39 cellular contexts compared by ENCODE assay signal in genomic region chr5:120298981-120299380, GRCh38.
"Had no signal": no experiment of that assay in that cellular context is flagged by ENCODE, and none has a peak within 500 bp of the region (broad histone marks: within the 10 kb centered on the region; RNA-seq: fewer than 3 reads in every experiment).

No MANE protein-coding gene starts in this region.

- H3K4me3 ChIP-seq: ascending aorta, cardiac muscle cell, MG63, SJSA1 had no signal

- ATAC-seq: activated T-helper 17 cell treated with anti-CD3 and anti-CD28 coated beads, Interleukin-2, amount 50 U/mL, for 72 hours; Panc1 had no signal

- H3K27me3 ChIP-seq: ascending aorta, cardiac muscle cell, MG63, SJSA1 had no signal

- H3K27me3 Mint-ChIP-seq: activated B cell treated with CpG ODN at 0.5 μM for 24 hours; activated CD4-positive, alpha-beta memory T cell treated with anti-CD3 and anti-CD28 coated beads for 36 hours; activated naive CD8-positive, alpha-beta T cell treated with anti-CD3 and anti-CD28 coated beads for 36 hours; activated T-helper 17 cell treated with anti-CD3 and anti-CD28 coated beads, Interleukin-2, amount 50 U/mL, for 72 hours; central memory CD8-positive, alpha-beta T cell had no signal

- H3K27ac ChIP-seq: cardiac muscle cell, SJSA1, VCaP had no signal

- H3K9me3 ChIP-seq: ascending aorta, MG63, SJSA1 had no signal

- H3K36me3 Mint-ChIP-seq: activated CD4-positive, alpha-beta memory T cell treated with anti-CD3 and anti-CD28 coated beads for 36 hours; activated naive CD8-positive, alpha-beta T cell treated with anti-CD3 and anti-CD28 coated beads for 36 hours had no signal

- H3K4me1 ChIP-seq: ascending aorta had no signal

- DNase-seq: activated B cell treated with CpG ODN at 0.5 μM for 24 hours; activated CD4-positive, alpha-beta memory T cell treated with anti-CD3 and anti-CD28 coated beads for 36 hours; activated CD4-positive, alpha-beta T cell treated with anti-CD3 and anti-CD28 coated beads for 4 hours; activated CD4-positive, alpha-beta T cell treated with anti-CD3 and anti-CD28 coated beads, Interleukin-2, amount 50 U/mL, for 1 hour; activated CD4-positive, CD25-positive, alpha-beta regulatory T cell treated with anti-CD3 and anti-CD28 coated beads, Interleukin-2, amount 50 U/mL, for 72 hours; activated CD8-positive, alpha-beta memory T cell treated with anti-CD3 and anti-CD28 coated beads, Interleukin-2, amount 50 U/mL, for 4 hours; activated effector memory CD4-positive, alpha-beta T cell treated with anti-CD3 and anti-CD28 coated beads, Interleukin-2, amount 50 U/mL, for 16 hours; activated naive CD4-positive, alpha-beta T cell; activated naive CD4-positive, alpha-beta T cell treated with anti-CD3 and anti-CD28 coated beads, Interleukin-2, amount 50 U/mL, for 16 hours; activated naive CD8-positive, alpha-beta T cell treated with anti-CD3 and anti-CD28 coated beads for 36 hours; activated T-cell treated with anti-CD3 and anti-CD28 coated beads, Interleukin-2, amount 50 U/mL, for 48 hours; amygdala; Karpas-422; KBM-7; MG63; NCI-H1092; NCI-H1417; NCI-H146; NCI-H187; NCI-H2029 treated with DMSO at 0.1 percent for 48 hours; NCI-H2107; NCI-H2171; NCI-H510A; NCI-H526; NCI-H748 treated with DMSO at 0.1 percent for 48 hours; NK-92 treated with Interleukin-12 subunit alpha and Interleukin-12 subunit beta, amount 100 ng/mL, for 24 hours; RPMI8226; SHP77 treated with DMSO at 0.1 percent for 48 hours; SW 1271; T-helper 1 cell; T-helper 2 cell; T-helper 9 cell had no signal

- H3K4me3 Mint-ChIP-seq: activated B cell treated with CpG ODN at 0.5 μM for 24 hours; activated CD4-positive, alpha-beta memory T cell treated with anti-CD3 and anti-CD28 coated beads for 36 hours; activated naive CD8-positive, alpha-beta T cell treated with anti-CD3 and anti-CD28 coated beads for 36 hours; activated T-helper 17 cell treated with anti-CD3 and anti-CD28 coated beads, Interleukin-2, amount 50 U/mL, for 72 hours; central memory CD8-positive, alpha-beta T cell had no signal

- H3K27ac Mint-ChIP-seq: activated B cell treated with CpG ODN at 0.5 μM for 24 hours; activated CD4-positive, alpha-beta memory T cell treated with anti-CD3 and anti-CD28 coated beads for 36 hours; activated naive CD8-positive, alpha-beta T cell treated with anti-CD3 and anti-CD28 coated beads for 36 hours; activated T-helper 17 cell treated with anti-CD3 and anti-CD28 coated beads, Interleukin-2, amount 50 U/mL, for 72 hours had no signal

- H3K36me3 ChIP-seq: ascending aorta, cardiac muscle cell, MG63, SJSA1 had no signal

- H3K4me1 Mint-ChIP-seq: activated B cell treated with CpG ODN at 0.5 μM for 24 hours; activated naive CD8-positive, alpha-beta T cell treated with anti-CD3 and anti-CD28 coated beads for 36 hours; activated T-helper 17 cell treated with anti-CD3 and anti-CD28 coated beads, Interleukin-2, amount 50 U/mL, for 72 hours; central memory CD8-positive, alpha-beta T cell had no signal
